Comparison of ENCODE assay signal across 13 cellular contexts in the genomic region with DNA sequence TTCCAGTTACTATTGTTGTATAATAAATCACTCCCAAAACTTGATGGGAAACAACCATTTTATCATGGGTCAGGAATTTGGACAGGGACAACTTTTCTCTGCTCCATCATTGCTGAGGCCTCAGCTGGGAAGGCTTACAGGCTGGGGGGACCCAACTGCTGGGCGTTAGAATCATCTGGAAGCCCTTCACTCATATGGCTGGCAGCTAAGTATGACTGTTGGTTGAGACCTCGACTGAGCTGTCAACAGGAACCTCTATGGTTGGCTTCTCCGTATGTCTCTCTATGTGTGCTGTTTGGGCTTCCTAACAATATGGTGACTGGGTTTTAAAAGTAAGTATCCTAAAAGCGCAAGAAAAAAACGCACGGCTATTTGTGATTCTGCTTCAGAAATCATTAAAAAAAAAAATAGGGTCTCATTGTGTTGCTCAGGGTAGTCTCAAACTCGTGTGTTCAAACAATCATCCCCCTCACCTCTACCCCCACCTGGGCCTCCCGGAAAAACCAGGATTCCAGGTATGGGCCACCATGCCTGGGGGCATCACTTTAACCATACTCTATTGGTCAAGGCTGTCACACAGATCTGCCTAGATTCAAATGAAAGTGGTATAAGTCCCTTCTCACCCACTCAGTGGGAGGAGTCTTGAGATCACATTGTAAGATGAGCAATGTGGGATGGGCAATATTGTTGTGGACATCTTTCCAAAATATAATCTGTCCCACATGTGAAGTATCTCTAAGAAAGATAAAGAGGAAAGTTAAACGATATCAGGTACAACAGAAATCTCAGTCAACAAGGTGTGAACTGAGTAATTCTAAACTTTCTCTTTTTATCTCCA. TPM values are rescaled to one million over a fixed set of nuclear protein-coding genes. Genes with fewer than 3 reads are reported as not detected.
DNase-seq lines count a peak whose midpoint lies in the region; ATAC-seq and TF ChIP-seq lines count a peak whose summit lies in the region.
"Had no signal": no experiment of that assay in that cellular context is flagged by ENCODE, and none has a peak within 500 bp of the region (broad histone marks: within the 10 kb centered on the region; RNA-seq: fewer than 3 reads in every experiment).

No MANE protein-coding gene starts in this region.

- peak; percentile 52 for TF ChIP-seq POLR2A in GM18505 (IDR thresholded peaks at IDR 0.05; ENCODE audit: borderline replicate concordance, extremely low read depth, insufficient read depth, insufficient read length)

- H3K4me3 Mint-ChIP-seq in activated naive CD8-positive, alpha-beta T cell = peak overlapping the region; percentile 70
- H3K4me3 Mint-ChIP-seq in naive B cell = peak overlapping the region in 6 of 8 donors; percentile 30 to 79 (median 56)

- no peaks in the 10 kb centered on the region for H3K27me3 Mint-ChIP-seq in activated naive CD8-positive, alpha-beta T cell
- H3K27me3 Mint-ChIP-seq in naive B cell = no peaks in the 10 kb centered on the region

- H3K4me1 Mint-ChIP-seq in activated naive CD8-positive, alpha-beta T cell (ENCODE audit: low read depth) = peaks cover 98% of the 10 kb centered on the region
- peaks cover 70 to 100% (median 94%) of the 10 kb centered on the region in 3 donors for H3K4me1 Mint-ChIP-seq in naive B cell

- DNase-seq in naive B cell = no peak
- no peak for DNase-seq in NCI-H1930 (lab: John Stamatoyannopoulos, UW)
- no peak for DNase-seq in SK-N-DZ (ENCODE audit: low spot score)
- DNase-seq: BE2C; effector CD4-positive, alpha-beta T cell; glutamatergic neuron; OCI-M1; stimulated activated CD4-positive, alpha-beta T cell treated with anti-CD3 and anti-CD28 coated beads, Interleukin-15, amount 100 ng/mL, for 24 hours had no signal

- no peaks in the 10 kb centered on the region for H3K27me3 ChIP-seq in BLaER1 treated with 17β-estradiol and CSF1 and Interleukin-3, amounts not matched to agents 10 nM and 100 nM
- H3K27me3 ChIP-seq: BE2C had no signal

- no peak overlapping the region for H3K4me3 ChIP-seq in BLaER1 treated with 17β-estradiol and CSF1 and Interleukin-3, amounts not matched to agents 10 nM and 100 nM

- ATAC-seq in GM18505 (IDR thresholded peaks at IDR 0.05; ENCODE audit: unreplicated experiment) = no peak
- ATAC-seq in naive B cell (ENCODE audit: low read depth in 2 of 2) = no peak
- ATAC-seq in HG02610 (IDR thresholded peaks at IDR 0.05; ENCODE audit: unreplicated experiment) = no peak
- ATAC-seq in HG02884 (IDR thresholded peaks at IDR 0.05; ENCODE audit: unreplicated experiment) = no peak

- H3K4me2 ChIP-seq in BLaER1 treated with 17β-estradiol and CSF1 and Interleukin-3, amounts not matched to agents 10 nM and 100 nM = peak overlapping the region in 8 of 11 experiments; percentile 21 to 87 (median 73); a peak in 15 of 22 replicates

- peak overlapping the region in 9 of 11 experiments; percentile 9 to 83 (median 52); a peak in 15 of 22 replicates for H3K27ac ChIP-seq in BLaER1 treated with 17β-estradiol and CSF1 and Interleukin-3, amounts not matched to agents 10 nM and 100 nM

- peak overlapping the region; percentile 90 for H3K27ac Mint-ChIP-seq in activated naive CD8-positive, alpha-beta T cell
- peak overlapping the region; percentile 39 to 99 (median 78) for H3K27ac Mint-ChIP-seq in naive B cell

- peaks cover 0 to 10% (median 4%) of the 10 kb centered on the region in 11 experiments; a peak in 7 of 22 replicates for H3K9me3 ChIP-seq in BLaER1 treated with 17β-estradiol and CSF1 and Interleukin-3, amounts not matched to agents 10 nM and 100 nM (replicated peaks in 1 of 11)
- H3K9me3 ChIP-seq: BE2C had no signal

- peaks cover 0 to 8% (median 0%) of the 10 kb centered on the region in 11 experiments; a peak in 3 of 22 replicates for H3K36me3 ChIP-seq in BLaER1 treated with 17β-estradiol and CSF1 and Interleukin-3, amounts not matched to agents 10 nM and 100 nM
- H3K36me3 ChIP-seq: BE2C had no signal

- peaks cover 19% of the 10 kb centered on the region for H3K36me3 Mint-ChIP-seq in activated naive CD8-positive, alpha-beta T cell
- no peaks in the 10 kb centered on the region for H3K36me3 Mint-ChIP-seq in naive B cell

- no peaks in the 10 kb centered on the region for H3K9me3 Mint-ChIP-seq in activated naive CD8-positive, alpha-beta T cell (ENCODE audit: low read depth)
- H3K9me3 Mint-ChIP-seq in naive B cell = no peaks in the 10 kb centered on the region

- peaks cover 22 to 100% (median 44%) of the 10 kb centered on the region in 10 experiments for H3K4me1 ChIP-seq in BLaER1 treated with 17β-estradiol and CSF1 and Interleukin-3, amounts not matched to agents 10 nM and 100 nM

- peaks cover 0 to 100% (median 0%) of the 10 kb centered on the region in 11 experiments; a peak in 7 of 22 replicates for H4K20me1 ChIP-seq in BLaER1 treated with 17β-estradiol and CSF1 and Interleukin-3, amounts not matched to agents 10 nM and 100 nM

- H3K9ac ChIP-seq in BLaER1 treated with 17β-estradiol and CSF1 and Interleukin-3, amounts not matched to agents 10 nM and 100 nM = peak overlapping the region in 2 of 11 experiments; percentile 7 to 52; a peak in 1 of 22 replicates

RNA-seq across cellular contexts. Expression of gene FNBP1, which starts 15.2 kb away (rescaled TPM):
- 100 to 1,000 TPM; 103 to 178 (median 154) TPM for polyA plus RNA-seq in naive B cell (ENCODE audit: low read depth in 6 of 6)
- 14.3 and 14.5 TPM in 2 replicates for polyA plus RNA-seq in SK-N-DZ (2014; cell fraction: cytosol; rRNA removed)
- polyA plus RNA-seq in SK-N-DZ (2014; cell fraction: nucleus; rRNA removed) = 6.5 and 9.4 TPM in 2 replicates

RNA-seq across cellular contexts. Expression of gene GPR107, which starts 26.0 kb away (rescaled TPM):
- polyA plus RNA-seq in naive B cell (ENCODE audit: low read depth in 6 of 6) = 1 to 10 TPM in 5 of 6 donors, under 1 TPM in 1; 0.27 to 4.4 (median 3.4) TPM
- 17.5 and 18.2 TPM in 2 replicates for polyA plus RNA-seq in SK-N-DZ (2014; cell fraction: cytosol; rRNA removed)
- polyA plus RNA-seq in SK-N-DZ (2014; cell fraction: nucleus; rRNA removed) = 11.1 and 15.2 TPM in 2 replicates
